1 cellular context compared by ENCODE assay signal in genomic region chr18:5066380-5066977, GRCh38.
TF ChIP-seq lines count a peak whose summit lies in the region.

No MANE protein-coding gene starts in this region.

TF ChIP-seq in GM23338, 12 proteins besides CTCF, POLR2A, EP300 and RAD21 (continued from another document):
- TF ChIP-seq REST (IDR thresholded peaks at IDR 0.05; ENCODE audit: unreplicated experiment) (no peak), ZNF462 (CRISPR knock-in tag; IDR thresholded peaks at IDR 0.05) (no peak)
